In genomic region chr7:33494473-33494872, GRCh38 we compare ENCODE assay signal across 1 cellular context.
TF ChIP-seq lines count a peak whose summit lies in the region.

No MANE protein-coding gene starts in this region.

TF ChIP-seq in GM23338, 12 proteins besides CTCF, POLR2A, EP300 and RAD21 (continued from another document):
- TF ChIP-seq REST (IDR thresholded peaks at IDR 0.05; ENCODE audit: unreplicated experiment) (no peak), STAT1 (IDR thresholded peaks at IDR 0.05; ENCODE audit: unreplicated experiment) (no peak), ZNF462 (CRISPR knock-in tag; IDR thresholded peaks at IDR 0.05) (no peak), ZNF331 (CRISPR knock-in tag; IDR thresholded peaks at IDR 0.05; ENCODE audit: low read depth) (no peak), POLR2AphosphoS5 (IDR thresholded peaks at IDR 0.05; ENCODE audit: low read depth) (no peak), EZH2 (IDR thresholded peaks at IDR 0.05; ENCODE audit: low read depth, unreplicated experiment) (no peak), CREB1 (CRISPR knock-in tag; IDR thresholded peaks at IDR 0.05; ENCODE audit: low read depth) (no peak), JUNB (IDR thresholded peaks at IDR 0.05; ENCODE audit: unreplicated experiment) (no peak), ETS1 (IDR thresholded peaks at IDR 0.05) (no peak), ZNF114 (CRISPR knock-in tag; IDR thresholded peaks at IDR 0.05) (no peak), EZH2phosphoT487 (IDR thresholded peaks at IDR 0.05; ENCODE audit: unreplicated experiment) (no peak)
